ENCODE assay signal across 8 cellular contexts in genomic region chr14:33938131-33938949, GRCh38. TPM values are rescaled to one million over a fixed set of nuclear protein-coding genes. Genes with fewer than 3 reads are reported as not detected.
A peak's percentile ranks its signal among the peaks of the same experiment; 100 is the strongest.
DNase-seq lines count a peak whose midpoint lies in the region; ATAC-seq, FAIRE-seq and TF ChIP-seq lines count a peak whose summit lies in the region.

No MANE protein-coding gene starts in this region.

- H3K27ac Mint-ChIP-seq in MCF 10A (ENCODE audit: low read depth, unreplicated experiment): no peak overlapping the region

- H3K4me3 ChIP-seq in upper lobe of left lung: peak overlapping the region in 1 of 4 donors; percentile 11

- no peaks in the 10 kb centered on the region for H3K27me3 ChIP-seq in upper lobe of left lung

- H3K4me1 ChIP-seq in upper lobe of left lung: peaks cover 5 to 11% (median 8%) of the 10 kb centered on the region in 4 donors

- ATAC-seq in left lobe of liver (peak; percentile 92), upper lobe of left lung (ENCODE audit: low FRiP score in 2 of 2) (peak; percentile 51 to 54), GM21737 (IDR thresholded peaks at IDR 0.05; ENCODE audit: unreplicated experiment) (no peak)

- no peaks in the 10 kb centered on the region for H3K9me3 Mint-ChIP-seq in MCF 10A (ENCODE audit: unreplicated experiment)

- no peaks in the 10 kb centered on the region for H3K27me3 Mint-ChIP-seq in MCF 10A (ENCODE audit: insufficient read depth, unreplicated experiment)

- BruUV-seq in MCF 10A (replicated peaks; lab: Mats Ljungman, UMichigan): no TSS peak

- FAIRE-seq in GM19239 (lab: Jason Lieb, UNC): peak; percentile 40

- TF ChIP-seq CTCF in MCF 10A (IDR thresholded peaks at IDR 0.05; ENCODE audit: unreplicated experiment) (no peak), upper lobe of left lung (IDR thresholded peaks at IDR 0.05) (no peak)

- POLR2A ChIA-PET in MCF 10A (lab: Yijun Ruan, JAX): no interaction called here

- no peak for TF ChIP-seq EP300 in upper lobe of left lung (IDR thresholded peaks at IDR 0.05)

- CTCF ChIA-PET in MCF 10A (lab: Yijun Ruan, JAX): interaction anchor here (0.9 kb wide), 1 partner anchor 386 kb away, joined by 3 read pairs; no protein-coding TSS in a partner anchor

- H3K27ac ChIP-seq in upper lobe of left lung: peak overlapping the region in 1 of 4 donors; percentile 23

- H3K4me3 Mint-ChIP-seq in MCF 10A (ENCODE audit: unreplicated experiment): peak overlapping the region; percentile 50

- no peak for DNase-seq in GM19239 (ENCODE audit: insufficient read length, low spot score)
- DNase-seq in NCI-H2107 treated with DMSO at 0.1 percent for 48 hours (lab: John Stamatoyannopoulos, UW; ENCODE audit: unreplicated experiment): peak; percentile 89
- DNase-seq in MCF 10A (ENCODE audit: unreplicated experiment): peak; percentile 61
- DNase-seq in left lobe of liver (ENCODE audit: low spot score): peak; percentile 76
- DNase-seq in upper lobe of left lung: peak; percentile 23 to 63
- DNase-seq in COLO829 (ENCODE audit: low spot score): no peak
- DNase-seq in occipital lobe (lab: John Stamatoyannopoulos, UW): no peak

- H3K36me3 ChIP-seq in upper lobe of left lung: no peaks in the 10 kb centered on the region

- WGBS in upper lobe of left lung, 2 donors: 21 to 23% methylated on average over 18 to 20 of the region's 20 CpGs

- no peaks in the 10 kb centered on the region for H3K36me3 Mint-ChIP-seq in MCF 10A (ENCODE audit: insufficient read depth, unreplicated experiment)

- peaks cover 5% of the 10 kb centered on the region for H3K4me1 Mint-ChIP-seq in MCF 10A (ENCODE audit: insufficient read depth, unreplicated experiment)

- TF ChIP-seq POLR2A in upper lobe of left lung (IDR thresholded peaks at IDR 0.05): no peak

- no peaks in the 10 kb centered on the region for H3K9me3 ChIP-seq in upper lobe of left lung

- intact Hi-C loops in MCF 10A (cut with micrococcal nuclease): no loop called here

RNA-seq across cellular contexts. Expression of gene EGLN3, which starts 12.5 kb away (rescaled TPM):
- total RNA-seq in MCF 10A (2022): 0.17 and 0.54 TPM in 2 replicates
- 3.3 TPM for total RNA-seq in left lobe of liver
- total RNA-seq in upper lobe of left lung: 10 to 100 TPM in 3 of 6 donors, 1 to 10 TPM in 3; 2.9 to 12.6 (median 8.5) TPM
- total RNA-seq in occipital lobe: 9.7 TPM

Comparison
In these comparisons a context has a peak if more than half of its experiments do, and no peak if none do; other contexts are left out.
1. DNase-seq: peak in NCI-H2107 treated with DMSO at 0.1 percent for 48 hours (single experiment), MCF 10A (single experiment), left lobe of liver (single experiment) and upper lobe of left lung (2 of 2); none in GM19239 (single experiment), COLO829 (single experiment) and occipital lobe (single experiment).